In the genomic region with DNA sequence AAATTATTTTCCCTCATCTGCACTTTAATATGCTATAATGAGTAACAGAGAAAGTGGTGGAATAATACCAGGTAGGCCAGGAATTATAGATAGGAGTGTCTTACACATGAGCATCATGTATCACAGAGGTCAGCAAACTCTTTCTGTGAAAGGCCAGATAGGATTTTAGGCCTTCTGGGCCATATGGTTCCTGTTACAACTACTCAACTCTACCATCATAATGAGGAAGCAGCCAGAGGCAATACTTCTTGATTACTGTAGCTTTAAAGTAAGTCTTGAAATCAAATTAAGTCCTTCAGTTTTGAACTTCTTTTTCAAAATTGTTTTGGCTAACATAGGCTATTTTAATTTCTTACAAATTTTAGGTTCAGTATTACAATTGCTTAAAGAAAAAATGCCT, we compare ENCODE assay signal across 21 cellular contexts. TPM values are rescaled to one million over a fixed set of nuclear protein-coding genes. Genes with fewer than 3 reads are reported as not detected.
"Had no signal": no experiment of that assay in that cellular context is flagged by ENCODE, and none has a peak within 500 bp of the region (broad histone marks: within the 10 kb centered on the region; RNA-seq: fewer than 3 reads in every experiment).

No MANE protein-coding gene starts in this region.

- DNase-seq: effector memory CD4-positive, alpha-beta T cell; gastrocnemius medialis; heart right ventricle; hypothalamus; kidney glomerular epithelial cell; mesendoderm; naive B cell; occipital lobe; pancreas; right cardiac atrium; stimulated activated CD4-positive, alpha-beta T cell treated with anti-CD3 and anti-CD28 coated beads, Interleukin-2, amount 100 ng/mL, for 48 hours; stimulated activated naive CD4-positive, alpha-beta T cell treated with Interleukin-2 at 50 U/mL for 16 hours; thyroid gland had no signal

- ATAC-seq: esophagus mucosa, gastrocnemius medialis, heart right ventricle, pancreas, right cardiac atrium had no signal

- FAIRE-seq: endometrium, islet of Langerhans, pancreas, urothelium cell line had no signal

RNA-seq across cellular contexts. Expression of a gene that starts 54.6 kb away (rescaled TPM):
- total RNA-seq: fibroblast of villous mesenchyme, lung microvascular endothelial cell, occipital lobe, progenitor cell of endocrine pancreas, smooth muscle cell had no signal
